In the genomic region with DNA sequence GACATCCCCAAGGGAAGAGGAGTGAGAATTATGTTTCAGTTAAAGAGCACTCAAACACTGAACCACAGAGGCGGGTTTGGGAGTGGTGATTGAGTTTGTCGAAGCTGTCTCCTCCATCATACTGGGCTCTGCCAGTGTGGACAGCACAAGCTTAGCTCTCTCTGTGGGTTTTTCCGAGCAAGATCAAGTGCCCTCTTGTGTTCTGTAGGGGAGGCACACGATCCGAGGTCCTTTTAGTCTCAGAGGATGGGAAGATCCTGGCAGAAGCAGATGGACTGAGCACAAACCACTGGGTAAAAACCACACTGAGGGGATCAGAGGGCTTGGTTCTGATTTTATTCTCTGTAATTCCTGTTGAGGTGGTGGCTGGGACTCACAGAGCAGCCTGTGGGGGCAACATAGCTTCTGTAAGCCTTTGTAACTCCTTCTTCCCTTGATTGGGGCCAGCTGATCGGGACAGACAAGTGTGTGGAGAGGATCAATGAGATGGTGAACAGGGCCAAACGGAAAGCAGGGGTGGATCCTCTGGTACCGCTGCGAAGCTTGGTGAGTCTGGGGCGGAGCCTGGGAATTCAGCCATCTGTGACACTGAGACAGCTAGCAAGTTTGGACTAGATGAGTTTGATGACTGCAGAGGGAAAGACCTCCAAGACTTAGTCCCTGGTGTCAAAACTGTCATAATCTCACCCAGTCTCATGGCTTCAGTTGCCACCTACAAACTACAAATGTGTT, we compare ENCODE assay signal across 7 cellular contexts. TPM values are rescaled to one million over a fixed set of nuclear protein-coding genes. Genes with fewer than 3 reads are reported as not detected.
DNase-seq lines count a peak whose midpoint lies in the region; ATAC-seq and TF ChIP-seq lines count a peak whose summit lies in the region.

No MANE protein-coding gene starts in this region.

- ATAC-seq in GM19351 (IDR thresholded peaks at IDR 0.05; ENCODE audit: unreplicated experiment) = no peak
- ATAC-seq in HG03354 (IDR thresholded peaks at IDR 0.05; ENCODE audit: poor library complexity, severe bottlenecking, unreplicated experiment) = no peak

- H3K36me3 Mint-ChIP-seq in activated T-helper 2 cell treated with anti-CD3 and anti-CD28 coated beads, Interferon-gamma antibody, Interleukin-2, Interleukin-4, amounts not matched to agents 10 μg/mL and 5 μg/mL and 100 μg/mL, durations not matched to agents 14 hours and 24 hours and 36 hours (ENCODE audit: low read depth) = peaks cover 33% of the 10 kb centered on the region
- H3K36me3 Mint-ChIP-seq in immature natural killer cell (peaks cover 0 to 12% (median 9%) of the 10 kb centered on the region in 3 donors), type B pancreatic cell (peaks cover 20% of the 10 kb centered on the region)

- no peaks in the 10 kb centered on the region for H3K9me3 Mint-ChIP-seq in activated T-helper 2 cell treated with anti-CD3 and anti-CD28 coated beads, Interferon-gamma antibody, Interleukin-2, Interleukin-4, amounts not matched to agents 10 μg/mL and 5 μg/mL and 100 μg/mL, durations not matched to agents 14 hours and 24 hours and 36 hours
- H3K9me3 Mint-ChIP-seq in immature natural killer cell = peaks cover 0 to 1% (median 0%) of the 10 kb centered on the region in 6 donors
- H3K9me3 Mint-ChIP-seq in type B pancreatic cell = no peaks in the 10 kb centered on the region

- H3K4me1 Mint-ChIP-seq in activated T-helper 2 cell treated with anti-CD3 and anti-CD28 coated beads, Interferon-gamma antibody, Interleukin-2, Interleukin-4, amounts not matched to agents 10 μg/mL and 5 μg/mL and 100 μg/mL, durations not matched to agents 14 hours and 24 hours and 36 hours (ENCODE audit: low read depth) = peaks cover 50% of the 10 kb centered on the region
- H3K4me1 Mint-ChIP-seq in immature natural killer cell (peaks cover 56 to 75% of the 10 kb centered on the region in 2 donors), type B pancreatic cell (ENCODE audit: unreplicated experiment) (peaks cover 34% of the 10 kb centered on the region)

- intact Hi-C loops in activated T-helper 2 cell treated with anti-CD3 and anti-CD28 coated beads, Interferon-gamma antibody, Interleukin-2, Interleukin-4, amounts not matched to agents 10 μg/mL and 5 μg/mL and 100 μg/mL, durations not matched to agents 14 hours and 24 hours and 36 hours (cut with micrococcal nuclease) = no loop called here

- H3K27me3 Mint-ChIP-seq in activated T-helper 2 cell treated with anti-CD3 and anti-CD28 coated beads, Interferon-gamma antibody, Interleukin-2, Interleukin-4, amounts not matched to agents 10 μg/mL and 5 μg/mL and 100 μg/mL, durations not matched to agents 14 hours and 24 hours and 36 hours (ENCODE audit: low read depth) = no peaks in the 10 kb centered on the region
- peaks cover 6 to 9% (median 7%) of the 10 kb centered on the region in 3 donors for H3K27me3 Mint-ChIP-seq in immature natural killer cell (ENCODE audit: low read depth in 3 of 3)
- peaks cover 3% of the 10 kb centered on the region for H3K27me3 Mint-ChIP-seq in type B pancreatic cell

- TF ChIP-seq CTCF in type B pancreatic cell (conservative IDR thresholded peaks at IDR 0.05) = peak; percentile 57

- H3K4me3 Mint-ChIP-seq in activated T-helper 2 cell treated with anti-CD3 and anti-CD28 coated beads, Interferon-gamma antibody, Interleukin-2, Interleukin-4, amounts not matched to agents 10 μg/mL and 5 μg/mL and 100 μg/mL, durations not matched to agents 14 hours and 24 hours and 36 hours (ENCODE audit: low read depth) = peak overlapping the region; percentile 3
- H3K4me3 Mint-ChIP-seq in immature natural killer cell (peak overlapping the region in 3 of 5 donors; percentile 8 to 98 (median 97)), type B pancreatic cell (peak overlapping the region; percentile 100)

- DNase-seq in EL = peak; percentile 47
- DNase-seq in HuH-7 (ENCODE audit: low spot score) = peak; percentile 66
- DNase-seq in activated T-helper 2 cell treated with anti-CD3 and anti-CD28 coated beads, Interferon-gamma antibody, Interleukin-2, Interleukin-4, amounts not matched to agents 10 μg/mL and 5 μg/mL and 100 μg/mL, durations not matched to agents 14 hours and 24 hours and 36 hours (ENCODE audit: low spot score) = no peak
- DNase-seq in immature natural killer cell = no peak
- DNase-seq in type B pancreatic cell (ENCODE audit: extremely low spot score, unreplicated experiment) = no peak

- H3K27ac Mint-ChIP-seq in activated T-helper 2 cell treated with anti-CD3 and anti-CD28 coated beads, Interferon-gamma antibody, Interleukin-2, Interleukin-4, amounts not matched to agents 10 μg/mL and 5 μg/mL and 100 μg/mL, durations not matched to agents 14 hours and 24 hours and 36 hours = no peak overlapping the region
- H3K27ac Mint-ChIP-seq in immature natural killer cell (peak overlapping the region; percentile 13 to 100 (median 100)), type B pancreatic cell (peak overlapping the region; percentile 24)

RNA-seq across cellular contexts. Expression of a gene that starts 2.0 kb away (rescaled TPM):
- total RNA-seq in activated T-helper 2 cell treated with anti-CD3 and anti-CD28 coated beads, Interferon-gamma antibody, Interleukin-2, Interleukin-4, amounts not matched to agents 10 μg/mL and 5 μg/mL and 100 μg/mL, durations not matched to agents 14 hours and 24 hours and 36 hours = 59.3 and 62.4 TPM in 2 replicates
- polyA plus RNA-seq in immature natural killer cell = 10 to 100 TPM; 68.5 to 85.7 (median 79.4) TPM
- total RNA-seq in type B pancreatic cell (ENCODE audit: low replicate concordance) = 102 and 139 TPM in 2 replicates

RNA-seq across cellular contexts. Expression of a gene that starts 59.6 kb away (rescaled TPM):
- total RNA-seq in activated T-helper 2 cell treated with anti-CD3 and anti-CD28 coated beads, Interferon-gamma antibody, Interleukin-2, Interleukin-4, amounts not matched to agents 10 μg/mL and 5 μg/mL and 100 μg/mL, durations not matched to agents 14 hours and 24 hours and 36 hours = 12.8 and 14.3 TPM in 2 replicates
- polyA plus RNA-seq in immature natural killer cell = 10 to 100 TPM; 13.7 to 23.6 (median 16.3) TPM
- 16.5 and 20.3 TPM in 2 replicates for total RNA-seq in type B pancreatic cell (ENCODE audit: low replicate concordance)

RNA-seq across cellular contexts. Expression of a gene that starts 60.0 kb away (rescaled TPM):
- total RNA-seq in activated T-helper 2 cell treated with anti-CD3 and anti-CD28 coated beads, Interferon-gamma antibody, Interleukin-2, Interleukin-4, amounts not matched to agents 10 μg/mL and 5 μg/mL and 100 μg/mL, durations not matched to agents 14 hours and 24 hours and 36 hours = 52.3 and 54.3 TPM in 2 replicates
- polyA plus RNA-seq in immature natural killer cell = 10 to 100 TPM in 2 of 3 donors, 1 to 10 TPM in 1; 7.7 to 22.6 (median 13.4) TPM
- 40.2 and 41.7 TPM in 2 replicates for total RNA-seq in type B pancreatic cell (ENCODE audit: low replicate concordance)

Comparison
In these comparisons a context has a peak if more than half of its experiments do, and no peak if none do; other contexts are left out.
1. DNase-seq: peak in EL (single experiment) and HuH-7 (single experiment); none in activated T-helper 2 cell treated with anti-CD3 and anti-CD28 coated beads, Interferon-gamma antibody, Interleukin-2, Interleukin-4, amounts not matched to agents 10 μg/mL and 5 μg/mL and 100 μg/mL, durations not matched to agents 14 hours and 24 hours and 36 hours (single experiment), immature natural killer cell (0 of 3) and type B pancreatic cell (single experiment).
2. H3K4me3 Mint-ChIP-seq: peak in every context shown above with its lines; median percentile 100 in type B pancreatic cell; 97 in immature natural killer cell; 3 in activated T-helper 2 cell treated with anti-CD3 and anti-CD28 coated beads, Interferon-gamma antibody, Interleukin-2, Interleukin-4, amounts not matched to agents 10 μg/mL and 5 μg/mL and 100 μg/mL, durations not matched to agents 14 hours and 24 hours and 36 hours.